ENCODE assay signal across 10 cellular contexts in genomic region chr2:46337208-46337994, GRCh38. TPM values are rescaled to one million over a fixed set of nuclear protein-coding genes. Genes with fewer than 3 reads are reported as not detected.
DNase-seq lines count a peak whose midpoint lies in the region; ATAC-seq and TF ChIP-seq lines count a peak whose summit lies in the region.
"Had no signal": no experiment of that assay in that cellular context is flagged by ENCODE, and none has a peak within 500 bp of the region (broad histone marks: within the 10 kb centered on the region; RNA-seq: fewer than 3 reads in every experiment).

No MANE protein-coding gene starts in this region.

- no peaks in the 10 kb centered on the region for H3K36me3 ChIP-seq in DND-41 (ENCODE audit: insufficient read depth, low read length)
- no peaks in the 10 kb centered on the region for H3K36me3 ChIP-seq in gastrocnemius medialis
- no peaks in the 10 kb centered on the region for H3K36me3 ChIP-seq in PC-3 (ENCODE audit: low read depth, low read length)
- H3K36me3 ChIP-seq: adrenal gland had no signal

- BruUV-seq in PC-3 (replicated peaks; lab: Mats Ljungman, UMichigan): no TSS peak

- H4K20me1 ChIP-seq in DND-41 (ENCODE audit: insufficient read depth, low read length) (no peaks in the 10 kb centered on the region), PC-3 (ENCODE audit: low read length) (peaks cover 4% of the 10 kb centered on the region; the same call in 1 of the 2 replicates)

- H3K9ac ChIP-seq in DND-41 (ENCODE audit: low read depth, low read length) (no peak overlapping the region), PC-3 (ENCODE audit: low read length) (no peak overlapping the region)

- peaks cover 20% of the 10 kb centered on the region for H3K4me1 ChIP-seq in DND-41 (ENCODE audit: insufficient read depth, low read length)
- H3K4me1 ChIP-seq in gastrocnemius medialis: peaks cover 75 to 86% of the 10 kb centered on the region in 2 donors
- peaks cover 27% of the 10 kb centered on the region for H3K4me1 ChIP-seq in PC-3 (ENCODE audit: insufficient read depth, low read length)

- H3K4me2 ChIP-seq in DND-41 (ENCODE audit: insufficient read depth, low read length): no peak overlapping the region
- no peak overlapping the region for H3K4me2 ChIP-seq in PC-3 (ENCODE audit: low read length)

- no peak overlapping the region for H2AFZ ChIP-seq in DND-41 (ENCODE audit: low read depth, low read length)
- H2AFZ ChIP-seq in PC-3 (ENCODE audit: low read length): no peak overlapping the region

- DNase-seq in DND-41 (no peak), NCI-H510A (lab: John Stamatoyannopoulos, UW) (peak; percentile 36), fibroblast of mammary gland (ENCODE audit: low read depth) (peak; percentile 22), gastrocnemius medialis (no peak), sciatic nerve (ENCODE audit: low spot score) (no peak), PC-3 (no peak), NCI-H774 (lab: John Stamatoyannopoulos, UW) (no peak)
- DNase-seq: NCI-H1436 had no signal

- no peaks in the 10 kb centered on the region for H3K9me3 ChIP-seq in DND-41 (ENCODE audit: insufficient read depth, low read length, severe bottlenecking)
- no peaks in the 10 kb centered on the region for H3K9me3 ChIP-seq in gastrocnemius medialis
- no peaks in the 10 kb centered on the region for H3K9me3 ChIP-seq in PC-3 (ENCODE audit: low read length)
- H3K9me3 ChIP-seq: adrenal gland had no signal

- intact Hi-C loops in gastrocnemius medialis (cut with DNase I; ENCODE audit: low total_unique reads) (no loop called here), sciatic nerve (cut with DNase I) (loop anchor here (5.0 kb wide), 1 partner anchor 40 kb away; the partner anchor contains the start of gene EPAS1), PC-3 (cut with micrococcal nuclease) (loop anchor here (2.0 kb wide), 1 partner anchor 23 kb away; no protein-coding TSS in a partner anchor)

- H3K79me2 ChIP-seq in DND-41 (ENCODE audit: insufficient read depth, low read length) (no peaks in the 10 kb centered on the region), PC-3 (ENCODE audit: low read length) (peaks cover 84% of the 10 kb centered on the region)

- H3K27me3 ChIP-seq in DND-41 (ENCODE audit: insufficient read depth, low read length, poor library complexity) (no peaks in the 10 kb centered on the region), gastrocnemius medialis (no peaks in the 10 kb centered on the region), PC-3 (ENCODE audit: low read length) (no peaks in the 10 kb centered on the region)
- H3K27me3 ChIP-seq: adrenal gland had no signal

- in situ Hi-C loops in gastrocnemius medialis (cut with MboI; ENCODE audit: low sequenced_read_pairs in 4 of 4): no loop called here

- TF ChIP-seq CTCF in DND-41 (IDR thresholded peaks at IDR 0.05; ENCODE audit: borderline replicate concordance, extremely low read depth, low read length, poor library complexity, severe bottlenecking) (no peak), fibroblast of mammary gland (conservative IDR thresholded peaks at IDR 0.05; ENCODE audit: control insufficient read depth, insufficient read depth, low read depth, low read length) (no peak), gastrocnemius medialis (IDR thresholded peaks at IDR 0.05 in 4 of 5, conservative IDR thresholded peaks at IDR 0.05 in 1 of 5) (no peak), PC-3 (conservative IDR thresholded peaks at IDR 0.05; ENCODE audit: low read depth, low read length) (no peak)

- H3K27ac ChIP-seq in DND-41 (ENCODE audit: low read length) (no peak overlapping the region), gastrocnemius medialis (peak overlapping the region; percentile 75 to 78 (median 77)), PC-3 (ENCODE audit: low read length) (no peak overlapping the region)

- no peak overlapping the region for H3K4me3 ChIP-seq in DND-41 (ENCODE audit: low read depth in 1 of 2, low read length in 2 of 2)
- no peak overlapping the region for H3K4me3 ChIP-seq in fibroblast of mammary gland (ENCODE audit: control insufficient read depth, low read depth, low read length)
- no peak overlapping the region for H3K4me3 ChIP-seq in gastrocnemius medialis
- no peak overlapping the region for H3K4me3 ChIP-seq in PC-3 (ENCODE audit: low read length)
- H3K4me3 ChIP-seq: adrenal gland had no signal

- ATAC-seq in DND-41 (ENCODE audit: insufficient read depth, low read depth): peak; percentile 10; the same call in 2 of the 3 replicates
- no peak for ATAC-seq in gastrocnemius medialis
- ATAC-seq in sciatic nerve: no peak
- no peak for ATAC-seq in PC-3
- ATAC-seq in HG02970 (IDR thresholded peaks at IDR 0.05; ENCODE audit: low FRiP score, unreplicated experiment): no peak

- H3K9me2 ChIP-seq in PC-3 (replicated peaks; ENCODE audit: low read length): no peaks in the 10 kb centered on the region

- no peak for TF ChIP-seq POLR2A in gastrocnemius medialis (IDR thresholded peaks at IDR 0.05)

- POLR2A ChIA-PET in PC-3 (lab: Charles Lee; ENCODE audit: unreplicated experiment): no interaction called here

- CTCF ChIA-PET in PC-3 (lab: Charles Lee): interaction anchor here (0.5 kb wide), 1 partner anchor 516 kb away, joined by 3 read pairs; no protein-coding TSS in a partner anchor

- no peaks in the 10 kb centered on the region for H3F3A ChIP-seq in PC-3 (ENCODE audit: low read length, unreplicated experiment)

RNA-seq across cellular contexts. Expression of gene EPAS1, which starts 40.2 kb away (rescaled TPM):
- total RNA-seq in gastrocnemius medialis (10 to 100 TPM; 61.5 to 95.1 (median 90.0) TPM), sciatic nerve (270 TPM), PC-3 (2014; rRNA removed) (43.2 and 77.0 TPM in 2 replicates)

Comparison
In these comparisons a context has a peak if more than half of its experiments do, and no peak if none do; other contexts are left out.
1. DNase-seq: peak in NCI-H510A (single experiment) and fibroblast of mammary gland (single experiment); none in DND-41 (single experiment), gastrocnemius medialis (0 of 2), sciatic nerve (single experiment), PC-3 (single experiment) and NCI-H774 (single experiment).
2. H3K27ac ChIP-seq: peak in gastrocnemius medialis (4 of 4); none in DND-41 (single experiment) and PC-3 (single experiment).